Comparison of ENCODE assay signal across 8 cellular contexts in genomic region chr12:46386877-46387629, GRCh38. TPM values are rescaled to one million over a fixed set of nuclear protein-coding genes. Genes with fewer than 3 reads are reported as not detected.
DNase-seq lines count a peak whose midpoint lies in the region; ATAC-seq and TF ChIP-seq lines count a peak whose summit lies in the region.

No MANE protein-coding gene starts in this region.

- peak overlapping the region; percentile 7 for H3K27ac Mint-ChIP-seq in activated naive CD4-positive, alpha-beta T cell treated with anti-CD3 and anti-CD28 coated beads, Interleukin-2, amount 10 ng/mL, durations not matched to agents 7 days and 5 days
- H3K27ac Mint-ChIP-seq in activated naive CD4-positive, alpha-beta T cell treated with anti-CD3 and anti-CD28 coated beads, Interleukin-2, amount 50 U/mL, for 72 hours = peak overlapping the region in 1 of 2 donors; percentile 19
- peak overlapping the region; percentile 38 for H3K27ac Mint-ChIP-seq in activated T-helper 2 cell treated with anti-CD3 and anti-CD28 coated beads, Interferon-gamma antibody, Interleukin-2, Interleukin-4, amounts not matched to agents 10 μg/mL and 5 μg/mL and 100 μg/mL, durations not matched to agents 14 hours and 24 hours and 36 hours

- H3K27ac ChIP-seq in HL-60 (replicated peaks) (peak overlapping the region; percentile 12; the same call in 1 of the 2 replicates), aorta (ENCODE audit: low read depth in 1 of 2, low read length in 2 of 2) (peak overlapping the region; percentile 51 to 90)

- CTCF ChIA-PET in activated naive CD4-positive, alpha-beta T cell treated with anti-CD3 and anti-CD28 coated beads, Interleukin-2, amount 10 ng/mL, durations not matched to agents 7 days and 5 days (lab: Charles Lee) = interaction anchor here (0.6 to 1.3 kb wide), 2 partner anchors 9 to 16 kb away, joined by 3 read pairs; no protein-coding TSS in a partner anchor

- H3K4me3 ChIP-seq in HL-60 (replicated peaks; ENCODE audit: insufficient read depth, low read length) (no peak overlapping the region; the same call in 1 of the 2 replicates), aorta (ENCODE audit: low read length in 2 of 2) (peak overlapping the region in 1 of 2 donors; percentile 30)

- no peak for DNase-seq in activated naive CD4-positive, alpha-beta T cell treated with anti-CD3 and anti-CD28 coated beads, Interleukin-2, amount 10 ng/mL, durations not matched to agents 7 days and 5 days
- no peak for DNase-seq in activated naive CD4-positive, alpha-beta T cell treated with anti-CD3 and anti-CD28 coated beads, Interleukin-2, amount 50 U/mL, for 72 hours (ENCODE audit: low spot score in 2 of 2)
- peak in 1 of 2 experiments; percentile 45 for DNase-seq in HL-60 (ENCODE audit: low read depth in 1 of 2, low spot score in 1 of 2)
- no peak for DNase-seq in activated T-helper 2 cell treated with anti-CD3 and anti-CD28 coated beads, Interferon-gamma antibody, Interleukin-2, Interleukin-4, amounts not matched to agents 10 μg/mL and 5 μg/mL and 100 μg/mL, durations not matched to agents 14 hours and 24 hours and 36 hours (ENCODE audit: low spot score)
- DNase-seq in kidney tubule cell (ENCODE audit: low spot score) = peak; percentile 52
- peak; percentile 74 to 77 for DNase-seq in aorta
- no peak for DNase-seq in SW480 (ENCODE audit: low spot score)
- DNase-seq in NCI-H226 = no peak

- H3K4me1 ChIP-seq in aorta (ENCODE audit: control insufficient read depth in 1 of 2, insufficient read depth in 2 of 2, low read length in 2 of 2) = peaks cover 2 to 10% of the 10 kb centered on the region in 2 donors

- no peak for TF ChIP-seq CTCF in HL-60 (IDR thresholded peaks at IDR 0.05; ENCODE audit: insufficient read depth, low read length)

- 0 to 5% methylated on average over 7 of the region's 7 CpGs for WGBS in aorta, 2 donors

- H3K9me3 ChIP-seq in aorta (ENCODE audit: control insufficient read depth, low read length) = no peaks in the 10 kb centered on the region

- no peaks in the 10 kb centered on the region for H3K36me3 ChIP-seq in aorta (ENCODE audit: control insufficient read depth in 1 of 2, insufficient read depth in 2 of 2, low read length in 1 of 2)

- peaks cover 38% of the 10 kb centered on the region for H3K36me3 Mint-ChIP-seq in activated naive CD4-positive, alpha-beta T cell treated with anti-CD3 and anti-CD28 coated beads, Interleukin-2, amount 10 ng/mL, durations not matched to agents 7 days and 5 days
- H3K36me3 Mint-ChIP-seq in activated naive CD4-positive, alpha-beta T cell treated with anti-CD3 and anti-CD28 coated beads, Interleukin-2, amount 50 U/mL, for 72 hours = peaks cover 12 to 17% of the 10 kb centered on the region in 2 donors
- H3K36me3 Mint-ChIP-seq in activated T-helper 2 cell treated with anti-CD3 and anti-CD28 coated beads, Interferon-gamma antibody, Interleukin-2, Interleukin-4, amounts not matched to agents 10 μg/mL and 5 μg/mL and 100 μg/mL, durations not matched to agents 14 hours and 24 hours and 36 hours (ENCODE audit: low read depth) = peaks cover 38% of the 10 kb centered on the region

- no peak overlapping the region for H3K4me3 Mint-ChIP-seq in activated naive CD4-positive, alpha-beta T cell treated with anti-CD3 and anti-CD28 coated beads, Interleukin-2, amount 10 ng/mL, durations not matched to agents 7 days and 5 days
- H3K4me3 Mint-ChIP-seq in activated T-helper 2 cell treated with anti-CD3 and anti-CD28 coated beads, Interferon-gamma antibody, Interleukin-2, Interleukin-4, amounts not matched to agents 10 μg/mL and 5 μg/mL and 100 μg/mL, durations not matched to agents 14 hours and 24 hours and 36 hours (ENCODE audit: low read depth) = peak overlapping the region; percentile 32

- ATAC-seq in activated naive CD4-positive, alpha-beta T cell treated with anti-CD3 and anti-CD28 coated beads, Interleukin-2, amount 50 U/mL, for 72 hours = no peak
- no peak for ATAC-seq in aorta (ENCODE audit: low FRiP score)

- H3K4me1 Mint-ChIP-seq in activated naive CD4-positive, alpha-beta T cell treated with anti-CD3 and anti-CD28 coated beads, Interleukin-2, amount 10 ng/mL, durations not matched to agents 7 days and 5 days = peaks cover 72% of the 10 kb centered on the region
- H3K4me1 Mint-ChIP-seq in activated T-helper 2 cell treated with anti-CD3 and anti-CD28 coated beads, Interferon-gamma antibody, Interleukin-2, Interleukin-4, amounts not matched to agents 10 μg/mL and 5 μg/mL and 100 μg/mL, durations not matched to agents 14 hours and 24 hours and 36 hours (ENCODE audit: low read depth) = peaks cover 65% of the 10 kb centered on the region

- intact Hi-C loops in activated T-helper 2 cell treated with anti-CD3 and anti-CD28 coated beads, Interferon-gamma antibody, Interleukin-2, Interleukin-4, amounts not matched to agents 10 μg/mL and 5 μg/mL and 100 μg/mL, durations not matched to agents 14 hours and 24 hours and 36 hours (cut with micrococcal nuclease) = no loop called here
- intact Hi-C loops in aorta (cut with DNase I) = loop anchor here (5.0 to 10.0 kb wide), 4 partner anchors 80 to 1428 kb away; partner anchors contain the start of gene HDAC7 (in 1 of the 2)

- no peaks in the 10 kb centered on the region for H3K27me3 Mint-ChIP-seq in activated naive CD4-positive, alpha-beta T cell treated with anti-CD3 and anti-CD28 coated beads, Interleukin-2, amount 10 ng/mL, durations not matched to agents 7 days and 5 days
- H3K27me3 Mint-ChIP-seq in activated T-helper 2 cell treated with anti-CD3 and anti-CD28 coated beads, Interferon-gamma antibody, Interleukin-2, Interleukin-4, amounts not matched to agents 10 μg/mL and 5 μg/mL and 100 μg/mL, durations not matched to agents 14 hours and 24 hours and 36 hours (ENCODE audit: low read depth) = no peaks in the 10 kb centered on the region

- H3K27me3 ChIP-seq in HL-60 (ENCODE audit: insufficient read depth, poor library complexity, severe bottlenecking) (no peaks in the 10 kb centered on the region), aorta (ENCODE audit: control insufficient read depth in 1 of 2, insufficient read depth in 2 of 2, low read length in 1 of 2) (no peaks in the 10 kb centered on the region)

- H3K9me3 Mint-ChIP-seq in activated naive CD4-positive, alpha-beta T cell treated with anti-CD3 and anti-CD28 coated beads, Interleukin-2, amount 10 ng/mL, durations not matched to agents 7 days and 5 days = no peaks in the 10 kb centered on the region
- no peaks in the 10 kb centered on the region for H3K9me3 Mint-ChIP-seq in activated naive CD4-positive, alpha-beta T cell treated with anti-CD3 and anti-CD28 coated beads, Interleukin-2, amount 50 U/mL, for 72 hours
- H3K9me3 Mint-ChIP-seq in activated T-helper 2 cell treated with anti-CD3 and anti-CD28 coated beads, Interferon-gamma antibody, Interleukin-2, Interleukin-4, amounts not matched to agents 10 μg/mL and 5 μg/mL and 100 μg/mL, durations not matched to agents 14 hours and 24 hours and 36 hours = no peaks in the 10 kb centered on the region

RNA-seq across cellular contexts. Expression of gene SLC38A2, which starts 14.5 kb away (rescaled TPM):
- 100 to 1,000 TPM; 249 to 315 TPM for total RNA-seq in activated naive CD4-positive, alpha-beta T cell treated with anti-CD3 and anti-CD28 coated beads, Interleukin-2, amount 50 U/mL, for 72 hours
- total RNA-seq in activated T-helper 2 cell treated with anti-CD3 and anti-CD28 coated beads, Interferon-gamma antibody, Interleukin-2, Interleukin-4, amounts not matched to agents 10 μg/mL and 5 μg/mL and 100 μg/mL, durations not matched to agents 14 hours and 24 hours and 36 hours = 141 and 143 TPM in 2 replicates
- 100 to 1,000 TPM; 329 to 405 TPM for total RNA-seq in aorta
- 100 to 1,000 TPM in 1 of 2 donors, 10 to 100 TPM in 1; 46.0 to 206 TPM for polyA plus RNA-seq in aorta

Comparison
In these comparisons a context has a peak if more than half of its experiments do, and no peak if none do; other contexts are left out.
1. DNase-seq: peak in kidney tubule cell (single experiment) and aorta (2 of 2); none in activated naive CD4-positive, alpha-beta T cell treated with anti-CD3 and anti-CD28 coated beads, Interleukin-2, amount 10 ng/mL, durations not matched to agents 7 days and 5 days (single experiment), activated naive CD4-positive, alpha-beta T cell treated with anti-CD3 and anti-CD28 coated beads, Interleukin-2, amount 50 U/mL, for 72 hours (0 of 2), activated T-helper 2 cell treated with anti-CD3 and anti-CD28 coated beads, Interferon-gamma antibody, Interleukin-2, Interleukin-4, amounts not matched to agents 10 μg/mL and 5 μg/mL and 100 μg/mL, durations not matched to agents 14 hours and 24 hours and 36 hours (single experiment), SW480 (single experiment) and NCI-H226 (single experiment).